In genomic region chr2:96470089-96470488, GRCh38 we compare ENCODE assay signal across 20 cellular contexts. TPM values are rescaled to one million over a fixed set of nuclear protein-coding genes. Genes with fewer than 3 reads are reported as not detected.
DNase-seq lines count a peak whose midpoint lies in the region; ATAC-seq and TF ChIP-seq lines count a peak whose summit lies in the region.
"Had no signal": no experiment of that assay in that cellular context is flagged by ENCODE, and none has a peak within 500 bp of the region (broad histone marks: within the 10 kb centered on the region; RNA-seq: fewer than 3 reads in every experiment).

No MANE protein-coding gene starts in this region.

- no peak overlapping the region for H3K27ac Mint-ChIP-seq in neural progenitor cell
- H3K27ac Mint-ChIP-seq in activated T-cell treated with anti-CD3 and anti-CD28 coated beads, Interleukin-2, amount 50 U/mL, for 24 hours = no peak overlapping the region
- H3K27ac Mint-ChIP-seq: activated CD8-positive, alpha-beta T cell treated with anti-CD3 and anti-CD28 coated beads, Interleukin-2, amount 10 ng/mL, durations not matched to agents 7 days and 5 days; activated naive CD4-positive, alpha-beta T cell treated with anti-CD3 and anti-CD28 coated beads for 36 hours; nephron progenitor cell had no signal

- no peaks in the 10 kb centered on the region for H3K36me3 Mint-ChIP-seq in neural progenitor cell
- no peaks in the 10 kb centered on the region for H3K36me3 Mint-ChIP-seq in activated T-cell treated with anti-CD3 and anti-CD28 coated beads, Interleukin-2, amount 50 U/mL, for 24 hours (ENCODE audit: low read depth)
- H3K36me3 Mint-ChIP-seq: brain had no signal

- H3K27ac ChIP-seq in right cardiac atrium (ENCODE audit: low read length) (no peak overlapping the region), duodenal mucosa (ENCODE audit: low read depth, low read length) (no peak overlapping the region), neural progenitor cell (no peak overlapping the region), upper lobe of right lung (no peak overlapping the region)

- H3K27me3 ChIP-seq in right cardiac atrium (ENCODE audit: control insufficient read depth, insufficient read depth) (no peaks in the 10 kb centered on the region), duodenal mucosa (ENCODE audit: control insufficient read depth in 1 of 2, insufficient read depth in 2 of 2, low read length in 2 of 2) (no peaks in the 10 kb centered on the region), neural progenitor cell (peaks cover 8% of the 10 kb centered on the region), upper lobe of right lung (peaks cover 8% of the 10 kb centered on the region)

- peak overlapping the region; percentile 88 for H2AFZ ChIP-seq in neural progenitor cell (replicated peaks)

- no peak overlapping the region for H3K4me2 ChIP-seq in neural progenitor cell

- no peaks in the 10 kb centered on the region for H4K20me1 ChIP-seq in neural progenitor cell (ENCODE audit: low read depth)

- H3K4me3 Mint-ChIP-seq in neural progenitor cell = no peak overlapping the region
- no peak overlapping the region for H3K4me3 Mint-ChIP-seq in activated T-cell treated with anti-CD3 and anti-CD28 coated beads, Interleukin-2, amount 50 U/mL, for 24 hours
- H3K4me3 Mint-ChIP-seq: activated CD8-positive, alpha-beta T cell treated with anti-CD3 and anti-CD28 coated beads, Interleukin-2, amount 10 ng/mL, durations not matched to agents 7 days and 5 days; activated naive CD4-positive, alpha-beta T cell treated with anti-CD3 and anti-CD28 coated beads for 36 hours; activated T-cell treated with anti-CD3 and anti-CD28 coated beads, Interleukin-2, amount 50 U/mL, for 4 hours; brain; nephron progenitor cell had no signal

- peak; percentile 38 to 52 for ATAC-seq in right cardiac atrium
- no peak for ATAC-seq in upper lobe of right lung
- no peak for ATAC-seq in HG02571 (IDR thresholded peaks at IDR 0.05; ENCODE audit: unreplicated experiment)

- peaks cover 2% of the 10 kb centered on the region for H3K27me3 Mint-ChIP-seq in neural progenitor cell (ENCODE audit: insufficient read depth, low read depth)
- peaks cover 7% of the 10 kb centered on the region for H3K27me3 Mint-ChIP-seq in activated T-cell treated with anti-CD3 and anti-CD28 coated beads, Interleukin-2, amount 50 U/mL, for 24 hours

- no peaks in the 10 kb centered on the region for H3K4me1 Mint-ChIP-seq in neural progenitor cell
- peaks cover 12% of the 10 kb centered on the region for H3K4me1 Mint-ChIP-seq in activated T-cell treated with anti-CD3 and anti-CD28 coated beads, Interleukin-2, amount 50 U/mL, for 24 hours (ENCODE audit: low read depth)
- H3K4me1 Mint-ChIP-seq: brain, nephron progenitor cell had no signal

- no peaks in the 10 kb centered on the region for H3K4me1 ChIP-seq in right cardiac atrium (ENCODE audit: control insufficient read depth, insufficient read depth, low read length)
- peaks cover 5 to 8% of the 10 kb centered on the region in 2 donors for H3K4me1 ChIP-seq in duodenal mucosa (ENCODE audit: control insufficient read depth in 1 of 2, insufficient read depth in 2 of 2, low read length in 2 of 2)
- no peaks in the 10 kb centered on the region for H3K4me1 ChIP-seq in neural progenitor cell
- peaks cover 6% of the 10 kb centered on the region for H3K4me1 ChIP-seq in upper lobe of right lung

- 44% methylated on average over 7 of the region's 7 CpGs for WGBS in right cardiac atrium

- no peak for TF ChIP-seq CTCF in neural progenitor cell (IDR thresholded peaks at IDR 0.05)
- no peak for TF ChIP-seq CTCF in upper lobe of right lung (IDR thresholded peaks at IDR 0.05)

- no peaks in the 10 kb centered on the region for H3K79me2 ChIP-seq in neural progenitor cell (ENCODE audit: low read depth)

- DNase-seq in right cardiac atrium (no peak), cardiac septum (ENCODE audit: low spot score) (no peak), neural progenitor cell (ENCODE audit: low spot score) (no peak), upper lobe of right lung (no peak), T-helper 9 cell (no peak)
- DNase-seq in activated T-cell treated with anti-CD3 and anti-CD28 coated beads, Interleukin-2, amount 50 U/mL, for 24 hours = no peak
- DNase-seq: GF-D8, NCI-H1092 treated with DMSO at 0.1 percent for 48 hours, NCI-H2107, NCI-H510A, T1000 had no signal

- peaks cover 2% of the 10 kb centered on the region for H3K9me3 Mint-ChIP-seq in neural progenitor cell
- H3K9me3 Mint-ChIP-seq in activated T-cell treated with anti-CD3 and anti-CD28 coated beads, Interleukin-2, amount 50 U/mL, for 24 hours = no peaks in the 10 kb centered on the region
- H3K9me3 Mint-ChIP-seq: activated naive CD4-positive, alpha-beta T cell treated with anti-CD3 and anti-CD28 coated beads for 36 hours; activated T-cell treated with anti-CD3 and anti-CD28 coated beads, Interleukin-2, amount 50 U/mL, for 4 hours; brain; nephron progenitor cell had no signal

- H3F3A ChIP-seq in neural progenitor cell (ENCODE audit: low read depth) = no peaks in the 10 kb centered on the region

- H3K4me3 ChIP-seq in right cardiac atrium (ENCODE audit: low read length) (peak overlapping the region; percentile 6), duodenal mucosa (ENCODE audit: low read depth in 1 of 2, low read length in 2 of 2) (peak overlapping the region; percentile 36 to 54), neural progenitor cell (no peak overlapping the region), upper lobe of right lung (peak overlapping the region; percentile 36)

- intact Hi-C loops in right cardiac atrium (cut with DNase I) (loop anchor here in 1 of 4 donors (5.0 kb wide), 1 partner anchor 37 kb away; the partner anchor contains the start of gene NEURL3), cardiac septum (cut with DNase I) (no loop called here), upper lobe of right lung (cut with DNase I) (no loop called here)

- no peak overlapping the region for H3K9ac ChIP-seq in duodenal mucosa (ENCODE audit: low read depth in 1 of 2, low read length in 2 of 2)
- H3K9ac ChIP-seq in neural progenitor cell = no peak overlapping the region

- H3K9me3 ChIP-seq in right cardiac atrium (ENCODE audit: control insufficient read depth, low read length) (no peaks in the 10 kb centered on the region), duodenal mucosa (ENCODE audit: control insufficient read depth in 1 of 2, low read length in 2 of 2) (no peaks in the 10 kb centered on the region), neural progenitor cell (ENCODE audit: low read depth) (no peaks in the 10 kb centered on the region), upper lobe of right lung (no peaks in the 10 kb centered on the region)

- no peaks in the 10 kb centered on the region for H3K36me3 ChIP-seq in duodenal mucosa (ENCODE audit: control insufficient read depth in 1 of 2, insufficient read depth in 2 of 2, low read length in 2 of 2)
- no peaks in the 10 kb centered on the region for H3K36me3 ChIP-seq in neural progenitor cell
- H3K36me3 ChIP-seq in upper lobe of right lung = no peaks in the 10 kb centered on the region

RNA-seq across cellular contexts. Expression of gene NEURL3, which starts 35.1 kb away (rescaled TPM):
- total RNA-seq in right cardiac atrium (under 1 TPM in 2 of 4 donors, not detected in 2; 0.15 to 0.20 TPM), cardiac septum (not detected), neural progenitor cell (ENCODE audit: low replicate concordance) (0.12 TPM in 1 of 2 replicates, not detected in the other), upper lobe of right lung (0.29 TPM)
- 0.07 TPM for polyA plus RNA-seq in right cardiac atrium
- total RNA-seq: activated CD8-positive, alpha-beta T cell treated with anti-CD3 and anti-CD28 coated beads, Interleukin-2, amount 10 ng/mL, durations not matched to agents 7 days and 5 days; pulmonary artery endothelial cell had no signal
- polyA plus RNA-seq: AG04450 had no signal

Comparison
In these comparisons a context has a peak if more than half of its experiments do, and no peak if none do; other contexts are left out.
1. ATAC-seq: peak in right cardiac atrium (2 of 2); none in upper lobe of right lung (single experiment) and HG02571 (single experiment).